ENCODE assay signal across 8 cellular contexts in genomic region chr2:20071397-20072383, GRCh38. TPM values are rescaled to one million over a fixed set of nuclear protein-coding genes. Genes with fewer than 3 reads are reported as not detected.
DNase-seq lines count a peak whose midpoint lies in the region; ATAC-seq and TF ChIP-seq lines count a peak whose summit lies in the region.

No MANE protein-coding gene starts in this region.

- H3K27ac ChIP-seq in colonic mucosa (peak overlapping the region; percentile 53), lower lobe of right lung (peak overlapping the region; percentile 66), uterus (peak overlapping the region; percentile 87 to 90)

- H3K4me1 ChIP-seq in colonic mucosa (no peaks in the 10 kb centered on the region), lower lobe of right lung (peaks cover 8% of the 10 kb centered on the region), uterus (peaks cover 0 to 3% of the 10 kb centered on the region in 2 donors)

- no peaks in the 10 kb centered on the region for H3K36me3 ChIP-seq in colonic mucosa
- no peaks in the 10 kb centered on the region for H3K36me3 ChIP-seq in lower lobe of right lung
- no peaks in the 10 kb centered on the region for H3K36me3 ChIP-seq in uterus

- peak; percentile 3 for DNase-seq in NCI-H2029 (lab: John Stamatoyannopoulos, UW)
- DNase-seq in NCI-H2029 treated with DMSO at 0.1 percent for 48 hours (lab: John Stamatoyannopoulos, UW), result no peak
- no peak for DNase-seq in colonic mucosa
- DNase-seq in lower lobe of right lung, result no peak
- DNase-seq in uterus, result peak; percentile 71 to 77
- DNase-seq in NCI-H510A treated with DMSO at 0.1 percent for 48 hours (lab: John Stamatoyannopoulos, UW), result no peak
- no peak for DNase-seq in SKM-1 (lab: John Stamatoyannopoulos, UW; ENCODE audit: unreplicated experiment)
- DNase-seq in NCI-H2196 (lab: John Stamatoyannopoulos, UW; ENCODE audit: unreplicated experiment), result no peak

- intact Hi-C loops in colonic mucosa (cut with DNase I), result no loop called here
- intact Hi-C loops in lower lobe of right lung (cut with DNase I), result no loop called here
- intact Hi-C loops in uterus (cut with DNase I; ENCODE audit: low total_unique reads), result no loop called here

- H3K4me3 ChIP-seq in colonic mucosa (no peak overlapping the region), lower lobe of right lung (no peak overlapping the region), uterus (peak overlapping the region in 1 of 2 donors; percentile 10)

- H3K9me3 ChIP-seq in colonic mucosa (no peaks in the 10 kb centered on the region), lower lobe of right lung (no peaks in the 10 kb centered on the region), uterus (no peaks in the 10 kb centered on the region)

- H3K27me3 ChIP-seq in colonic mucosa, result no peaks in the 10 kb centered on the region
- no peaks in the 10 kb centered on the region for H3K27me3 ChIP-seq in lower lobe of right lung (ENCODE audit: low read depth)
- no peaks in the 10 kb centered on the region for H3K27me3 ChIP-seq in uterus

- H3K9ac ChIP-seq in colonic mucosa (ENCODE audit: low read depth in 2 of 2, low read length in 2 of 2), result no peak overlapping the region

- peak; percentile 61 to 79 for ATAC-seq in lower lobe of right lung

- TF ChIP-seq POLR2A in uterus (IDR thresholded peaks at IDR 0.05), result peak in 1 of 2 donors; percentile 3

- TF ChIP-seq CTCF in colonic mucosa (IDR thresholded peaks at IDR 0.05) (no peak), lower lobe of right lung (IDR thresholded peaks at IDR 0.05) (no peak), uterus (IDR thresholded peaks at IDR 0.05) (no peak)

RNA-seq across cellular contexts. Expression of gene LAPTM4A, which starts 20.3 kb away (rescaled TPM):
- total RNA-seq in colonic mucosa (100 to 1,000 TPM; 158 to 190 TPM), lower lobe of right lung (223 TPM), uterus (100 to 1,000 TPM; 255 to 386 (median 292) TPM)

RNA-seq across cellular contexts. Expression of gene MATN3, which starts 59.2 kb away (rescaled TPM):
- under 1 TPM; 0.12 to 0.13 TPM for total RNA-seq in colonic mucosa
- 8.1 TPM for total RNA-seq in lower lobe of right lung
- 1 to 10 TPM; 1.2 to 2.1 (median 1.3) TPM for total RNA-seq in uterus

Comparison
In these comparisons a context has a peak if more than half of its experiments do, and no peak if none do; other contexts are left out.
1. DNase-seq: peak in NCI-H2029 (single experiment) and uterus (2 of 2); none in NCI-H2029 treated with DMSO at 0.1 percent for 48 hours (single experiment), colonic mucosa (single experiment), lower lobe of right lung (single experiment), NCI-H510A treated with DMSO at 0.1 percent for 48 hours (single experiment), SKM-1 (single experiment) and NCI-H2196 (single experiment).
2. Peak in every context shown above with its lines, with median percentiles within 50 percentile points of each other: H3K27ac ChIP-seq.